ENCODE assay signal across 7 cellular contexts in the genomic region with DNA sequence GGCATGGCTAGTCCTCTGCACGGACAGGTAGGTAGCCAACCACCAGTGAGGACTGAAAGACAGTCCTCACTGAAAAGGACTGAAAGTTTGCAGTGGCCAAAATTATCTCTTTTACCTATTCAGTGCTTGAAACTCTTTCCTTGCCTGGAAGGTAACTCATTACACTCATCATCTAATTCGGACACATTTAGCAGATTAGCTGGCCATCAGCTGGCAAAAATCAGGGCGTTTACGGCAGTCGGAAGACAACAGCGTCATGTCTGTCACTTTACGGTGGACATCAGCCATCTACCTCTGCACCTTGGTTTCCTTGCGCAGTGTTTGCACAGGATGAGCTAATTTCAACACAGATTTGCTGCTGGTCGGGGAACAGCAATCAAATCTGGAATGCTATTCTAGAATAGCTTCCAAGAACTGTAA. TPM values are rescaled to one million over a fixed set of nuclear protein-coding genes. Genes with fewer than 3 reads are reported as not detected.
DNase-seq lines count a peak whose midpoint lies in the region; ATAC-seq and TF ChIP-seq lines count a peak whose summit lies in the region.

No MANE protein-coding gene starts in this region.

- H3K4me1 ChIP-seq in mammary epithelial cell (ENCODE audit: insufficient read depth, low read length): peaks cover 19% of the 10 kb centered on the region

- no peaks in the 10 kb centered on the region for H3K9me3 ChIP-seq in mammary epithelial cell (replicated peaks; ENCODE audit: insufficient read depth, low read length)

- peak overlapping the region; percentile 87 for H2AFZ ChIP-seq in mammary epithelial cell (ENCODE audit: low read depth, low read length)

- H3K9ac ChIP-seq in mammary epithelial cell (ENCODE audit: insufficient read depth, low read length): peak overlapping the region; percentile 79

- peak overlapping the region; percentile 80 for H3K4me2 ChIP-seq in mammary epithelial cell (ENCODE audit: insufficient read depth, low read depth, low read length)

- no peak for TF ChIP-seq CTCF in mammary epithelial cell (conservative IDR thresholded peaks at IDR 0.05 in 1 of 2, IDR thresholded peaks at IDR 0.05 in 1 of 2; ENCODE audit: extremely low read depth in 1 of 2, insufficient read depth in 1 of 2, low read depth in 1 of 2, low read length in 2 of 2)

- in situ Hi-C loops in G401 (cut with HindIII; ENCODE audit: low sequenced_read_pairs) (no loop called here), mammary epithelial cell (cut with MboI; ENCODE audit: low sequenced_read_pairs in 2 of 2) (no loop called here)

- no peaks in the 10 kb centered on the region for H4K20me1 ChIP-seq in mammary epithelial cell (ENCODE audit: insufficient read depth, low read length)

- no peaks in the 10 kb centered on the region for H3K27me3 ChIP-seq in mammary epithelial cell (ENCODE audit: insufficient read depth, low read length)

- H3K4me3 Mint-ChIP-seq in stimulated activated effector memory CD8-positive, alpha-beta T cell treated with anti-CD3 and anti-CD28 coated beads, Interleukin-12 subunit alpha, Interleukin-12 subunit beta, amount 100 ng/mL, for 72 hours: peak overlapping the region; percentile 90

- H3K4me3 ChIP-seq in mammary epithelial cell (replicated peaks in 1 of 3; ENCODE audit: insufficient read depth in 1 of 3, low read depth in 2 of 3, low read length in 3 of 3): peak overlapping the region; percentile 51 to 100 (median 92)

- peaks cover 37% of the 10 kb centered on the region for H3K36me3 Mint-ChIP-seq in stimulated activated effector memory CD8-positive, alpha-beta T cell treated with anti-CD3 and anti-CD28 coated beads, Interleukin-12 subunit alpha, Interleukin-12 subunit beta, amount 100 ng/mL, for 72 hours

- H3K27ac Mint-ChIP-seq in stimulated activated effector memory CD8-positive, alpha-beta T cell treated with anti-CD3 and anti-CD28 coated beads, Interleukin-12 subunit alpha, Interleukin-12 subunit beta, amount 100 ng/mL, for 72 hours: peak overlapping the region; percentile 97

- no TSS peak for BruUV-seq in mammary epithelial cell (replicated peaks; lab: Mats Ljungman, UMichigan)

- dilution Hi-C loops in mammary epithelial cell (cut with HindIII; ENCODE audit: low sequenced_read_pairs): no loop called here

- peak overlapping the region; percentile 92 for H3K27ac ChIP-seq in mammary epithelial cell (ENCODE audit: insufficient read depth, low read depth, low read length)

- ATAC-seq in GM21390 (IDR thresholded peaks at IDR 0.05; ENCODE audit: unreplicated experiment): peak; percentile 5
- peak; percentile 66 for ATAC-seq in stimulated activated effector memory CD8-positive, alpha-beta T cell treated with anti-CD3 and anti-CD28 coated beads, Interleukin-12 subunit alpha, Interleukin-12 subunit beta, amount 100 ng/mL, for 72 hours

- DNase-seq in G401 (ENCODE audit: low spot score) (peak; percentile 76), HS-5 (ENCODE audit: low read depth) (peak; percentile 43), SHP77 treated with DMSO at 0.1 percent for 48 hours (lab: John Stamatoyannopoulos, UW) (peak; percentile 31), mammary epithelial cell (no peak), kidney tubule cell (ENCODE audit: low spot score) (peak; percentile 76)
- DNase-seq in stimulated activated effector memory CD8-positive, alpha-beta T cell treated with anti-CD3 and anti-CD28 coated beads, Interleukin-12 subunit alpha, Interleukin-12 subunit beta, amount 100 ng/mL, for 72 hours (ENCODE audit: low spot score in 2 of 2): no peak

- H3K9me3 Mint-ChIP-seq in stimulated activated effector memory CD8-positive, alpha-beta T cell treated with anti-CD3 and anti-CD28 coated beads, Interleukin-12 subunit alpha, Interleukin-12 subunit beta, amount 100 ng/mL, for 72 hours: no peaks in the 10 kb centered on the region

- 1% methylated on average over 9 of the region's 9 CpGs for WGBS in mammary epithelial cell (ENCODE audit: low coverage, missing lambda C conversion rate)

- intact Hi-C loops in mammary epithelial cell (cut with micrococcal nuclease): loop anchor here (1.0 to 10.0 kb wide), 3 partner anchors 64 to 232 kb away; partner anchors contain the start of gene MYOZ1

- peaks cover 57% of the 10 kb centered on the region for H3K79me2 ChIP-seq in mammary epithelial cell (ENCODE audit: insufficient read depth, low read length)

- H3K4me1 Mint-ChIP-seq in stimulated activated effector memory CD8-positive, alpha-beta T cell treated with anti-CD3 and anti-CD28 coated beads, Interleukin-12 subunit alpha, Interleukin-12 subunit beta, amount 100 ng/mL, for 72 hours: peaks cover 53% of the 10 kb centered on the region

- no peaks in the 10 kb centered on the region for H3K36me3 ChIP-seq in mammary epithelial cell (ENCODE audit: insufficient read depth, low read length)

- CTCF ChIA-PET in mammary epithelial cell (lab: Charles Lee; ENCODE audit: low non-redundant PET): no interaction called here

RNA-seq across cellular contexts. Expression of gene ANXA7, which starts 0.7 kb away (rescaled TPM):
- total RNA-seq in G401 (2014; rRNA removed; shearing (Covaris generic)): 62.3 and 64.0 TPM in 2 replicates
- total RNA-seq in mammary epithelial cell: 100 to 1,000 TPM; 107 to 134 TPM
- polyA plus RNA-seq in mammary epithelial cell: 105 TPM
- 66.5 TPM for polyA minus RNA-seq in mammary epithelial cell

RNA-seq across cellular contexts. Expression of gene MSS51, which starts 20.2 kb away (rescaled TPM):
- 0.61 and 0.86 TPM in 2 replicates for total RNA-seq in G401 (2014; rRNA removed; shearing (Covaris generic))
- total RNA-seq in mammary epithelial cell: 1 to 10 TPM; 1.5 to 1.8 TPM
- polyA plus RNA-seq in mammary epithelial cell: 0.36 TPM
- polyA minus RNA-seq in mammary epithelial cell: not detected

RNA-seq across cellular contexts. Expression of gene CFAP70, which starts 54.5 kb away (rescaled TPM):
- 0.78 and 2.0 TPM in 2 replicates for total RNA-seq in G401 (2014; rRNA removed; shearing (Covaris generic))
- total RNA-seq in mammary epithelial cell: 1 to 10 TPM; 1.2 to 3.0 TPM
- polyA plus RNA-seq in mammary epithelial cell: 0.26 TPM
- not detected for polyA minus RNA-seq in mammary epithelial cell

Comparison
In these comparisons a context has a peak if more than half of its experiments do, and no peak if none do; other contexts are left out.
1. DNase-seq: peak in G401 (single experiment), HS-5 (single experiment), SHP77 treated with DMSO at 0.1 percent for 48 hours (single experiment) and kidney tubule cell (single experiment); none in mammary epithelial cell (single experiment) and stimulated activated effector memory CD8-positive, alpha-beta T cell treated with anti-CD3 and anti-CD28 coated beads, Interleukin-12 subunit alpha, Interleukin-12 subunit beta, amount 100 ng/mL, for 72 hours (0 of 2).